8 cellular contexts compared by ENCODE assay signal in genomic region chr19:52691215-52691610, GRCh38. TPM values are rescaled to one million over a fixed set of nuclear protein-coding genes. Genes with fewer than 3 reads are reported as not detected.
DNase-seq lines count a peak whose midpoint lies in the region; ATAC-seq and TF ChIP-seq lines count a peak whose summit lies in the region.

No MANE protein-coding gene starts in this region.

- peak overlapping the region; percentile 91 for H3K27ac Mint-ChIP-seq in activated CD4-positive, alpha-beta T cell treated with anti-CD3 and anti-CD28 coated beads, Interleukin-2, amount 10 ng/mL, durations not matched to agents 24 days and 14 days
- peak overlapping the region; percentile 77 for H3K27ac Mint-ChIP-seq in memory B cell

- no peaks in the 10 kb centered on the region for H3K9me3 ChIP-seq in thymus (ENCODE audit: control insufficient read depth)

- ATAC-seq in memory B cell (ENCODE audit: low read depth) (no peak), GM19324 (IDR thresholded peaks at IDR 0.05; ENCODE audit: low FRiP score, unreplicated experiment) (no peak), GM18858 (IDR thresholded peaks at IDR 0.05; ENCODE audit: unreplicated experiment) (no peak)

- H3K4me1 ChIP-seq in thymus (ENCODE audit: control insufficient read depth, insufficient read depth, low read length): peaks cover 5% of the 10 kb centered on the region

- H3K4me3 ChIP-seq in astrocyte of the cerebellum (ENCODE audit: low read depth, low read length) (peak overlapping the region; percentile 50), thymus (ENCODE audit: low read length) (peak overlapping the region; percentile 68)

- H3K9me3 Mint-ChIP-seq in activated CD4-positive, alpha-beta T cell treated with anti-CD3 and anti-CD28 coated beads, Interleukin-2, amount 10 ng/mL, durations not matched to agents 24 days and 14 days: no peaks in the 10 kb centered on the region
- no peaks in the 10 kb centered on the region for H3K9me3 Mint-ChIP-seq in memory B cell

- H3K4me3 Mint-ChIP-seq in activated CD4-positive, alpha-beta T cell treated with anti-CD3 and anti-CD28 coated beads, Interleukin-2, amount 10 ng/mL, durations not matched to agents 24 days and 14 days: peak overlapping the region; percentile 94
- peak overlapping the region; percentile 93 for H3K4me3 Mint-ChIP-seq in memory B cell

- peaks cover 4% of the 10 kb centered on the region for H3K36me3 ChIP-seq in thymus (ENCODE audit: control insufficient read depth, insufficient read depth)

- intact Hi-C loops in activated CD4-positive, alpha-beta T cell treated with anti-CD3 and anti-CD28 coated beads, Interleukin-2, amount 10 ng/mL, durations not matched to agents 24 days and 14 days (cut with micrococcal nuclease): loop anchor here (2.0 kb wide), 1 partner anchor 164 kb away; the partner anchor contains the start of gene ZNF808

- peaks cover 22% of the 10 kb centered on the region for H3K4me1 Mint-ChIP-seq in activated CD4-positive, alpha-beta T cell treated with anti-CD3 and anti-CD28 coated beads, Interleukin-2, amount 10 ng/mL, durations not matched to agents 24 days and 14 days
- peaks cover 20% of the 10 kb centered on the region for H3K4me1 Mint-ChIP-seq in memory B cell

- in situ Hi-C loops in astrocyte of the cerebellum (cut with HindIII; ENCODE audit: low sequenced_read_pairs): no loop called here

- no peaks in the 10 kb centered on the region for H3K27me3 ChIP-seq in thymus (ENCODE audit: control insufficient read depth, insufficient read depth)

- H3K27ac ChIP-seq in thymus (ENCODE audit: low read depth): no peak overlapping the region

- 51% methylated on average over 15 of the region's 15 CpGs for WGBS in thymus

- H3K27me3 Mint-ChIP-seq in activated CD4-positive, alpha-beta T cell treated with anti-CD3 and anti-CD28 coated beads, Interleukin-2, amount 10 ng/mL, durations not matched to agents 24 days and 14 days: no peaks in the 10 kb centered on the region
- H3K27me3 Mint-ChIP-seq in memory B cell: no peaks in the 10 kb centered on the region

- peaks cover 13% of the 10 kb centered on the region for H3K36me3 Mint-ChIP-seq in activated CD4-positive, alpha-beta T cell treated with anti-CD3 and anti-CD28 coated beads, Interleukin-2, amount 10 ng/mL, durations not matched to agents 24 days and 14 days (ENCODE audit: low read depth)
- peaks cover 1% of the 10 kb centered on the region for H3K36me3 Mint-ChIP-seq in memory B cell

- no peak for TF ChIP-seq CTCF in astrocyte of the cerebellum (IDR thresholded peaks at IDR 0.05; ENCODE audit: low read depth, low read length, missing control alignments)

- no peak for DNase-seq in activated CD4-positive, alpha-beta T cell treated with anti-CD3 and anti-CD28 coated beads, Interleukin-2, amount 10 ng/mL, durations not matched to agents 24 days and 14 days
- no peak for DNase-seq in activated CD4-positive, alpha-beta T cell treated with anti-CD3 and anti-CD28 coated beads for 4 hours
- DNase-seq in astrocyte of the cerebellum (ENCODE audit: low read depth) (no peak), memory B cell (ENCODE audit: low spot score in 2 of 2) (no peak), NCI-H2107 (lab: John Stamatoyannopoulos, UW) (no peak)

RNA-seq across cellular contexts. Expression of gene ZNF611, which starts 43.6 kb away (rescaled TPM):
- 15.9 and 18.2 TPM in 2 replicates for total RNA-seq in activated CD4-positive, alpha-beta T cell treated with anti-CD3 and anti-CD28 coated beads, Interleukin-2, amount 10 ng/mL, durations not matched to agents 24 days and 14 days
- polyA plus RNA-seq in thymus: 10.0 TPM

RNA-seq across cellular contexts. Expression of gene ZNF83, which starts 53.1 kb away (rescaled TPM):
- total RNA-seq in activated CD4-positive, alpha-beta T cell treated with anti-CD3 and anti-CD28 coated beads, Interleukin-2, amount 10 ng/mL, durations not matched to agents 24 days and 14 days: 22.1 and 26.3 TPM in 2 replicates
- 150 TPM for polyA plus RNA-seq in thymus
